ENCODE assay signal across 10 cellular contexts in genomic region chr7:107924841-107925490, GRCh38.
DNase-seq lines count a peak whose midpoint lies in the region; ATAC-seq and FAIRE-seq lines count a peak whose summit lies in the region.
"Had no signal": no experiment of that assay in that cellular context is flagged by ENCODE, and none has a peak within 500 bp of the region (broad histone marks: within the 10 kb centered on the region; RNA-seq: fewer than 3 reads in every experiment).

No MANE protein-coding gene starts in this region.

- H3K27ac ChIP-seq in BLaER1, result no peak overlapping the region
- H3K27ac ChIP-seq: parathyroid adenoma, SJSA1 had no signal

- peaks cover 43% of the 10 kb centered on the region for H3K36me3 ChIP-seq in BLaER1

- H3K4me1 Mint-ChIP-seq in activated naive CD8-positive, alpha-beta T cell (ENCODE audit: low read depth), result peaks cover 52% of the 10 kb centered on the region

- DNase-seq in NCI-H1092 (lab: John Stamatoyannopoulos, UW), result no peak
- no peak for DNase-seq in RCC 7860 (ENCODE audit: low spot score)
- no peak for DNase-seq in HuH-7 (ENCODE audit: low spot score)
- DNase-seq in AG08396 (ENCODE audit: low spot score), result no peak

- peaks cover 21% of the 10 kb centered on the region; the same call in 1 of the 2 replicates for H4K20me1 ChIP-seq in BLaER1

- H3K27me3 ChIP-seq in BLaER1, result no peaks in the 10 kb centered on the region
- H3K27me3 ChIP-seq: SJSA1 had no signal

- ATAC-seq in GM19324 (IDR thresholded peaks at IDR 0.05; ENCODE audit: low FRiP score, unreplicated experiment), result peak; percentile 94
- ATAC-seq in HG03066 (IDR thresholded peaks at IDR 0.05; ENCODE audit: low read depth, unreplicated experiment), result peak; percentile 93

- FAIRE-seq in RCC 7860 (lab: Jason Lieb, UNC), result no peak

- H3K27ac Mint-ChIP-seq in activated naive CD8-positive, alpha-beta T cell, result no peak overlapping the region

- no peak overlapping the region for H3K9ac ChIP-seq in BLaER1
- H3K9ac ChIP-seq: parathyroid adenoma had no signal

- H3K9me3 Mint-ChIP-seq in activated naive CD8-positive, alpha-beta T cell (ENCODE audit: low read depth), result no peaks in the 10 kb centered on the region

- H3K4me3 ChIP-seq in BLaER1, result no peak overlapping the region
- H3K4me3 ChIP-seq: SJSA1 had no signal

- peak overlapping the region; percentile 37 for H3K4me2 ChIP-seq in BLaER1

- peaks cover 19% of the 10 kb centered on the region for H3K36me3 Mint-ChIP-seq in activated naive CD8-positive, alpha-beta T cell

- H3K4me1 ChIP-seq in BLaER1, result peaks cover 21% of the 10 kb centered on the region
- H3K4me1 ChIP-seq: parathyroid adenoma had no signal

- H3K9me3 ChIP-seq in BLaER1, result no peaks in the 10 kb centered on the region
- H3K9me3 ChIP-seq: SJSA1 had no signal

- H3K4me3 Mint-ChIP-seq in activated naive CD8-positive, alpha-beta T cell, result peak overlapping the region; percentile 53

- H3K27me3 Mint-ChIP-seq in activated naive CD8-positive, alpha-beta T cell, result no peaks in the 10 kb centered on the region
